10 cellular contexts compared by ENCODE assay signal in the genomic region with DNA sequence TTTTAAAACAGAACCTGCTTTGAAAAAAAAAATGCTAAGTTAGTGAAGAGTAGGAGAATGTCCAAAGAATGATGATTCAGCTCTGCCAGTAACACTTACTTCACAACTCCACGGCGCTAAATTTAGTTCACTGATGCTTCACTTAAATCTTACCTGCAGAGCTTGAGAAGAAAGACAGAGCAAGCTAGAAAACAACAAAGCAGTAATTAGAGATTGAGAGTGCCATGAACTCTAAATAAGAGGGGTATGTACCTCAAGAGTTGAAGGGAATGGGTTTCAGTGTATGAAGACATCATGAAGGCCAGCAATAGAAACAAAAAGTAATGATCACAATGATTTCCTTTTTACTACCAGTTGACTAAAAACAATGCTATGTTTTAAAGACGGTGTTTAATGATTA. TPM values are rescaled to one million over a fixed set of nuclear protein-coding genes. Genes with fewer than 3 reads are reported as not detected.
DNase-seq lines count a peak whose midpoint lies in the region; ATAC-seq, FAIRE-seq and TF ChIP-seq lines count a peak whose summit lies in the region.
"Had no signal": no experiment of that assay in that cellular context is flagged by ENCODE, and none has a peak within 500 bp of the region (broad histone marks: within the 10 kb centered on the region; RNA-seq: fewer than 3 reads in every experiment).

No MANE protein-coding gene starts in this region.

- no peak overlapping the region for H3K4me3 Mint-ChIP-seq in MCF 10A (ENCODE audit: unreplicated experiment)
- H3K4me3 Mint-ChIP-seq in astrocyte (ENCODE audit: unreplicated experiment) = no peak overlapping the region

- H4K20me1 ChIP-seq in mammary epithelial cell (ENCODE audit: insufficient read depth, low read length) (no peaks in the 10 kb centered on the region), astrocyte (ENCODE audit: insufficient read depth, low read length) (no peaks in the 10 kb centered on the region), OCI-LY7 (ENCODE audit: insufficient read depth, low read length) (no peaks in the 10 kb centered on the region)

- dilution Hi-C loops in mammary epithelial cell (cut with HindIII; ENCODE audit: low sequenced_read_pairs) = no loop called here

- TF ChIP-seq CTCF in MCF 10A (IDR thresholded peaks at IDR 0.05; ENCODE audit: unreplicated experiment) = no peak
- TF ChIP-seq CTCF in mammary epithelial cell (conservative IDR thresholded peaks at IDR 0.05 in 1 of 2, IDR thresholded peaks at IDR 0.05 in 1 of 2; ENCODE audit: extremely low read depth in 1 of 2, insufficient read depth in 1 of 2, low read depth in 1 of 2, low read length in 2 of 2) = no peak
- no peak for TF ChIP-seq CTCF in astrocyte (IDR thresholded peaks at IDR 0.05; ENCODE audit: insufficient read depth, low read depth, low read length)
- TF ChIP-seq CTCF in OCI-LY7 (conservative IDR thresholded peaks at IDR 0.05; ENCODE audit: low read length) = no peak

- H3K79me2 ChIP-seq in mammary epithelial cell (ENCODE audit: insufficient read depth, low read length) (no peaks in the 10 kb centered on the region), astrocyte (ENCODE audit: insufficient read depth, low read length) (no peaks in the 10 kb centered on the region), OCI-LY7 (ENCODE audit: insufficient read depth, low read depth, low read length) (no peaks in the 10 kb centered on the region)

- H3K27ac ChIP-seq in mammary epithelial cell (ENCODE audit: insufficient read depth, low read depth, low read length) = no peak overlapping the region
- H3K27ac ChIP-seq in astrocyte (ENCODE audit: low read depth, low read length) = no peak overlapping the region
- no peak overlapping the region for H3K27ac ChIP-seq in OCI-LY7 (ENCODE audit: low read depth, low read length, poor library complexity, severe bottlenecking)

- DNase-seq in MCF 10A (ENCODE audit: unreplicated experiment) (peak; percentile 51), mammary epithelial cell (no peak), astrocyte (ENCODE audit: low read depth) (peak; percentile 69), OCI-LY7 (ENCODE audit: low spot score) (no peak), NCI-H1048 (lab: John Stamatoyannopoulos, UW) (no peak), DMS53 (lab: John Stamatoyannopoulos, UW) (no peak), AG08396 (ENCODE audit: low spot score) (no peak)
- DNase-seq: C1 segment of cervical spinal cord had no signal

- POLR2A ChIA-PET in MCF 10A (lab: Yijun Ruan, JAX) (interaction anchor here (0.7 to 2.6 kb wide), 4 partner anchors 13 to 993 kb away, joined by 3 to 16 read pairs (median 4); no protein-coding TSS in a partner anchor), OCI-LY7 (lab: Charles Lee) (interaction anchor here (0.7 to 2.4 kb wide), 7 partner anchors 8 to 291 kb away, joined by 3 to 12 read pairs (median 3); no protein-coding TSS in a partner anchor)

- peak overlapping the region; percentile 59 for H3K27ac Mint-ChIP-seq in MCF 10A (ENCODE audit: low read depth, unreplicated experiment)
- peak overlapping the region; percentile 48 for H3K27ac Mint-ChIP-seq in astrocyte (ENCODE audit: unreplicated experiment)

- no peaks in the 10 kb centered on the region for H3K9me3 Mint-ChIP-seq in MCF 10A (ENCODE audit: unreplicated experiment)
- H3K9me3 Mint-ChIP-seq in astrocyte (ENCODE audit: unreplicated experiment) = no peaks in the 10 kb centered on the region

- BruUV-seq in MCF 10A (replicated peaks; lab: Mats Ljungman, UMichigan) = no TSS peak
- BruUV-seq in mammary epithelial cell (replicated peaks; lab: Mats Ljungman, UMichigan) = no TSS peak
- BruUV-seq in OCI-LY7 (replicated peaks; lab: Mats Ljungman, UMichigan) = no TSS peak

- peaks cover 33% of the 10 kb centered on the region for H3K36me3 ChIP-seq in mammary epithelial cell (ENCODE audit: insufficient read depth, low read length)
- H3K36me3 ChIP-seq in astrocyte (ENCODE audit: insufficient read depth, low read length) = peaks cover 17% of the 10 kb centered on the region
- peaks cover 100% of the 10 kb centered on the region for H3K36me3 ChIP-seq in OCI-LY7 (ENCODE audit: insufficient read depth, low read length)

- H3K4me3 ChIP-seq in mammary epithelial cell (replicated peaks in 1 of 3; ENCODE audit: insufficient read depth in 1 of 3, low read depth in 2 of 3, low read length in 3 of 3) (no peak overlapping the region), astrocyte (ENCODE audit: insufficient read depth, low read depth, low read length) (no peak overlapping the region), OCI-LY7 (ENCODE audit: low read depth, low read length, poor library complexity, severe bottlenecking) (no peak overlapping the region)

- WGBS in mammary epithelial cell (ENCODE audit: low coverage, missing lambda C conversion rate) = 97% methylated on average over 3 of the region's 3 CpGs

- no peaks in the 10 kb centered on the region for H3K9me2 ChIP-seq in OCI-LY7 (ENCODE audit: insufficient read depth, low read length)

- peaks cover 24% of the 10 kb centered on the region for H3K4me1 Mint-ChIP-seq in MCF 10A (ENCODE audit: insufficient read depth, unreplicated experiment)
- H3K4me1 Mint-ChIP-seq in astrocyte (ENCODE audit: low read depth, unreplicated experiment) = peaks cover 23% of the 10 kb centered on the region

- H2AFZ ChIP-seq in mammary epithelial cell (ENCODE audit: low read depth, low read length) (no peak overlapping the region), astrocyte (ENCODE audit: low read depth, low read length) (no peak overlapping the region), OCI-LY7 (ENCODE audit: low read length) (no peak overlapping the region)

- no peaks in the 10 kb centered on the region for H3K27me3 Mint-ChIP-seq in MCF 10A (ENCODE audit: insufficient read depth, unreplicated experiment)
- H3K27me3 Mint-ChIP-seq in astrocyte (ENCODE audit: low read depth, unreplicated experiment) = no peaks in the 10 kb centered on the region

- intact Hi-C loops in MCF 10A (cut with micrococcal nuclease) (no loop called here), mammary epithelial cell (cut with micrococcal nuclease) (loop anchor here (5.0 kb wide), 1 partner anchor 36 kb away; no protein-coding TSS in a partner anchor), OCI-LY7 (cut with micrococcal nuclease; ENCODE audit: unreplicated experiment) (no loop called here)

- H3K9ac ChIP-seq in mammary epithelial cell (ENCODE audit: insufficient read depth, low read length) (no peak overlapping the region), astrocyte (ENCODE audit: low read length) (no peak overlapping the region)

- CTCF ChIA-PET in MCF 10A (lab: Yijun Ruan, JAX) = interaction anchor here (0.7 to 6.1 kb wide), 13 partner anchors 12 to 1752 kb away, joined by 3 to 58 read pairs (median 4); no protein-coding TSS in a partner anchor
- CTCF ChIA-PET in mammary epithelial cell (lab: Charles Lee; ENCODE audit: low non-redundant PET) = no interaction called here
- CTCF ChIA-PET in OCI-LY7 (lab: Charles Lee; ENCODE audit: unreplicated experiment) = interaction anchor here (0.6 kb wide), 1 partner anchor 161 kb away, joined by 4 read pairs; no protein-coding TSS in a partner anchor

- H3K4me2 ChIP-seq in mammary epithelial cell (ENCODE audit: insufficient read depth, low read depth, low read length) (no peak overlapping the region), astrocyte (ENCODE audit: low read length) (peak overlapping the region; percentile 41), OCI-LY7 (ENCODE audit: low read length) (no peak overlapping the region)

- in situ Hi-C loops in mammary epithelial cell (cut with MboI; ENCODE audit: low sequenced_read_pairs in 2 of 2) = loop anchor here in 1 of 2 donors (25.0 kb wide), 1 partner anchor 99 kb away; no protein-coding TSS in a partner anchor

- H3K27me3 ChIP-seq in mammary epithelial cell (ENCODE audit: insufficient read depth, low read length) (no peaks in the 10 kb centered on the region), astrocyte (ENCODE audit: insufficient read depth, low read length) (no peaks in the 10 kb centered on the region)

- peak; percentile 39 for FAIRE-seq in astrocyte (lab: Jason Lieb, UNC)

- H3K4me1 ChIP-seq in mammary epithelial cell (ENCODE audit: insufficient read depth, low read length) (no peaks in the 10 kb centered on the region), astrocyte (ENCODE audit: insufficient read depth, low read length) (no peaks in the 10 kb centered on the region), OCI-LY7 (ENCODE audit: insufficient read depth, low read length, poor library complexity, severe bottlenecking) (peaks cover 11% of the 10 kb centered on the region)

- peak; percentile 79 for ATAC-seq in HG02973 (IDR thresholded peaks at IDR 0.05; ENCODE audit: unreplicated experiment)
- ATAC-seq: HCT116 had no signal

- H3K9me3 ChIP-seq in mammary epithelial cell (replicated peaks; ENCODE audit: insufficient read depth, low read length) = no peaks in the 10 kb centered on the region
- no peaks in the 10 kb centered on the region for H3K9me3 ChIP-seq in astrocyte (ENCODE audit: insufficient read depth, low read depth, low read length)
- no peaks in the 10 kb centered on the region for H3K9me3 ChIP-seq in OCI-LY7 (ENCODE audit: low read length)

- H3K36me3 Mint-ChIP-seq in MCF 10A (ENCODE audit: insufficient read depth, unreplicated experiment) (peaks cover 100% of the 10 kb centered on the region), astrocyte (ENCODE audit: low read depth, unreplicated experiment) (peaks cover 12% of the 10 kb centered on the region)

RNA-seq across cellular contexts. Expression of a gene that starts 32.8 kb away (rescaled TPM):
- total RNA-seq in MCF 10A (2022) (476 and 612 TPM in 2 replicates), mammary epithelial cell (100 to 1,000 TPM; 164 to 171 TPM), astrocyte (159 and 173 TPM in 2 replicates), OCI-LY7 (2022) (174 and 175 TPM in 2 replicates)
- 53.9 TPM for polyA plus RNA-seq in mammary epithelial cell
- polyA minus RNA-seq in mammary epithelial cell = 281 TPM
- 93.1 and 101 TPM in 2 replicates for total RNA-seq in OCI-LY7 (2014; rRNA removed; shearing (Covaris generic))

Comparison
In these comparisons a context has a peak if more than half of its experiments do, and no peak if none do; other contexts are left out.
1. DNase-seq: peak in MCF 10A (single experiment) and astrocyte (single experiment); none in mammary epithelial cell (single experiment), OCI-LY7 (single experiment), NCI-H1048 (single experiment), DMS53 (single experiment) and AG08396 (single experiment).